In genomic region chr9:3847377-3847776, GRCh38 we compare ENCODE assay signal across 6 cellular contexts.
"Had no signal": no experiment of that assay in that cellular context is flagged by ENCODE, and none has a peak within 500 bp of the region (broad histone marks: within the 10 kb centered on the region; RNA-seq: fewer than 3 reads in every experiment).

No MANE protein-coding gene starts in this region.

- H3K27ac Mint-ChIP-seq: IgD-negative memory B cell had no signal

- H3K4me1 Mint-ChIP-seq: IgD-negative memory B cell had no signal

- ATAC-seq: HepG2, K562 had no signal

- H3K27ac ChIP-seq: HL-60 had no signal

- H3K9me3 Mint-ChIP-seq: IgD-negative memory B cell had no signal

- H3K4me3 ChIP-seq: K562 had no signal

- FAIRE-seq: HepG2, HTR-8/SVneo, K562 had no signal

- H3K36me3 Mint-ChIP-seq: IgD-negative memory B cell had no signal

- H3K4me3 Mint-ChIP-seq: IgD-negative memory B cell had no signal

- DNase-seq: IMR-90 had no signal
